ENCODE assay signal across 8 cellular contexts in the genomic region with DNA sequence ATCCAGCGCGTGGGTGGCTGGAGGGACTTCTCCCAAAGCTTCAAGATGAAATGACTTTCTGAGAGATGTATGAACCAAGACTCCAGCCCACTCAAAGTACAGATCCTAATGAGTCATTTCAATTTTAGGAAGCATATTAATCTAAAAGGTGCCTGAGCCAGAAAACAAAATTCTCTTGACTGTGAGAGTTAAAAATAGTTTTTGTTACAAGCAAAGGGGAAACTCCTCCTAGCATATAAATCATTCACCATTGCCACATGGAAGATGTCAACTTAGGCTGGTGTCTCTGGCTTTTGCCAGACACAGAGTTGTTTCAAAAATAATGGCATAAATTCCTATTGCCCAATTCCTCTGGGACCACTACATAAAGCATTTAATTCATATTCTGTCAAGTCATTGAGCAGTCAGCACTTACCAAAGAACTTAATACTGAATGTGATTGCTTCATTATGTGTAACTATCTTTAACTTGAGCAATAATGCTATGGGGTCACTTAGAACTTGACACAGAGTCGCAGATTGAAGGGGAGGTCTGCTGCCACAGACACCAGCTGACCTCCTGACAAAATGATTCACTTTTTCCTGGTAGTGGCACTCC.
DNase-seq lines count a peak whose midpoint lies in the region; ATAC-seq and TF ChIP-seq lines count a peak whose summit lies in the region.

No MANE protein-coding gene starts in this region.

- peak overlapping the region; percentile 20 for H3K4me3 Mint-ChIP-seq in CD8-positive, alpha-beta T cell
- no peak overlapping the region for H3K4me3 Mint-ChIP-seq in stimulated activated naive CD8-positive, alpha-beta T cell treated with anti-CD3 and anti-CD28 coated beads, Interleukin-15, Interleukin-2, amounts not matched to agents 100 ng/mL and 50 ng/mL, for 24 hours

- no peak for DNase-seq in CD8-positive, alpha-beta T cell
- DNase-seq in dorsolateral prefrontal cortex: peak in 6 of 10 donors; percentile 30 to 60 (median 44)
- no peak for DNase-seq in NCI-H1092 (lab: John Stamatoyannopoulos, UW)
- no peak for DNase-seq in DMS153 treated with DMSO at 0.1 percent for 48 hours (lab: John Stamatoyannopoulos, UW; ENCODE audit: unreplicated experiment)
- DNase-seq in HEK293T (ENCODE audit: extremely low spot score): no peak

- intact Hi-C loops in CD8-positive, alpha-beta T cell (cut with DNase I, micrococcal nuclease): no loop called here
- intact Hi-C loops in dorsolateral prefrontal cortex (cut with DNase I): no loop called here

- peaks cover 10% of the 10 kb centered on the region for H3K4me1 Mint-ChIP-seq in CD8-positive, alpha-beta T cell (ENCODE audit: low read depth)
- peaks cover 14% of the 10 kb centered on the region for H3K4me1 Mint-ChIP-seq in stimulated activated naive CD8-positive, alpha-beta T cell treated with anti-CD3 and anti-CD28 coated beads, Interleukin-15, Interleukin-2, amounts not matched to agents 100 ng/mL and 50 ng/mL, for 24 hours (ENCODE audit: low read depth)

- H3K36me3 ChIP-seq in CD8-positive, alpha-beta T cell (ENCODE audit: insufficient read depth, low read length): no peaks in the 10 kb centered on the region

- POLR2A ChIA-PET in CD8-positive, alpha-beta T cell (lab: Charles Lee): interaction anchor here (0.6 kb wide), 1 partner anchor 21 kb away, joined by 5 read pairs; no protein-coding TSS in a partner anchor
- POLR2A ChIA-PET in HEK293T (lab: Yijun Ruan, JAX): no interaction called here

- CTCF ChIA-PET in CD8-positive, alpha-beta T cell (lab: Charles Lee): no interaction called here
- CTCF ChIA-PET in HEK293T (lab: Yijun Ruan, JAX): no interaction called here

- H3K4me1 ChIP-seq in CD8-positive, alpha-beta T cell (ENCODE audit: insufficient read depth, low read length): no peaks in the 10 kb centered on the region

- no peak overlapping the region for H3K27ac ChIP-seq in CD8-positive, alpha-beta T cell (ENCODE audit: low read depth, low read length)
- H3K27ac ChIP-seq in dorsolateral prefrontal cortex: peak overlapping the region in 3 of 59 donors; percentile 4 to 19 (median 13)

- H3K36me3 Mint-ChIP-seq in CD8-positive, alpha-beta T cell: no peaks in the 10 kb centered on the region
- no peaks in the 10 kb centered on the region for H3K36me3 Mint-ChIP-seq in stimulated activated naive CD8-positive, alpha-beta T cell treated with anti-CD3 and anti-CD28 coated beads, Interleukin-15, Interleukin-2, amounts not matched to agents 100 ng/mL and 50 ng/mL, for 24 hours (ENCODE audit: low read depth)

- no peak for ATAC-seq in CD8-positive, alpha-beta T cell
- peak; percentile 39 for ATAC-seq in GM19467 (IDR thresholded peaks at IDR 0.05; ENCODE audit: unreplicated experiment)
- ATAC-seq in HG03521 (IDR thresholded peaks at IDR 0.05; ENCODE audit: unreplicated experiment): peak; percentile 35

- TF ChIP-seq CTCF in CD8-positive, alpha-beta T cell (IDR thresholded peaks at IDR 0.05): no peak
- TF ChIP-seq CTCF in dorsolateral prefrontal cortex (IDR thresholded peaks at IDR 0.05 in 54 of 56, conservative IDR thresholded peaks at IDR 0.05 in 2 of 56; ENCODE audit: low read depth in 1 of 56, partially characterized antibody in 56 of 56): no peak

- H3K27me3 ChIP-seq in CD8-positive, alpha-beta T cell (ENCODE audit: insufficient read depth, low read length): no peaks in the 10 kb centered on the region
- H3K27me3 ChIP-seq in dorsolateral prefrontal cortex: no peaks in the 10 kb centered on the region

- H3K27ac Mint-ChIP-seq in CD8-positive, alpha-beta T cell: no peak overlapping the region
- peak overlapping the region; percentile 49 for H3K27ac Mint-ChIP-seq in stimulated activated naive CD8-positive, alpha-beta T cell treated with anti-CD3 and anti-CD28 coated beads, Interleukin-15, Interleukin-2, amounts not matched to agents 100 ng/mL and 50 ng/mL, for 24 hours

- H3K4me3 ChIP-seq in CD8-positive, alpha-beta T cell (ENCODE audit: low read depth, low read length): no peak overlapping the region
- H3K4me3 ChIP-seq in dorsolateral prefrontal cortex: no peak overlapping the region

- H3K9me3 Mint-ChIP-seq in CD8-positive, alpha-beta T cell: no peaks in the 10 kb centered on the region
- no peaks in the 10 kb centered on the region for H3K9me3 Mint-ChIP-seq in stimulated activated naive CD8-positive, alpha-beta T cell treated with anti-CD3 and anti-CD28 coated beads, Interleukin-15, Interleukin-2, amounts not matched to agents 100 ng/mL and 50 ng/mL, for 24 hours

- no peaks in the 10 kb centered on the region for H3K9me3 ChIP-seq in CD8-positive, alpha-beta T cell (ENCODE audit: low read length)

- peaks cover 3% of the 10 kb centered on the region for H3K27me3 Mint-ChIP-seq in CD8-positive, alpha-beta T cell (ENCODE audit: low read depth)
- H3K27me3 Mint-ChIP-seq in stimulated activated naive CD8-positive, alpha-beta T cell treated with anti-CD3 and anti-CD28 coated beads, Interleukin-15, Interleukin-2, amounts not matched to agents 100 ng/mL and 50 ng/mL, for 24 hours: no peaks in the 10 kb centered on the region

TF ChIP-seq in HEK293T, 16 proteins besides CTCF, POLR2A, EP300 and RAD21:
- no peak for TF ChIP-seq LEF1 (IDR thresholded peaks at IDR 0.05; ENCODE audit: borderline replicate concordance)
- TF ChIP-seq TARDBP (IDR thresholded peaks at IDR 0.05): no peak
- no peak for TF ChIP-seq L3MBTL2 (conservative IDR thresholded peaks at IDR 0.05)
- TF ChIP-seq BHLHE40 (IDR thresholded peaks at IDR 0.05; ENCODE audit: borderline replicate concordance): no peak
- no peak for TF ChIP-seq FOXM1 (IDR thresholded peaks at IDR 0.05; ENCODE audit: borderline replicate concordance)
- TF ChIP-seq ARNT (IDR thresholded peaks at IDR 0.05): no peak
- TF ChIP-seq HDGF (IDR thresholded peaks at IDR 0.05; ENCODE audit: borderline replicate concordance): no peak
- no peak for TF ChIP-seq SP1 (IDR thresholded peaks at IDR 0.05)
- no peak for TF ChIP-seq NFRKB (IDR thresholded peaks at IDR 0.05)
- TF ChIP-seq ELF4 (IDR thresholded peaks at IDR 0.05): no peak
- TF ChIP-seq FOXA1 (IDR thresholded peaks at IDR 0.05): no peak
- no peak for TF ChIP-seq PKNOX1 (IDR thresholded peaks at IDR 0.05)
- TF ChIP-seq ZNF384 (IDR thresholded peaks at IDR 0.05): no peak
- TF ChIP-seq SUZ12 (IDR thresholded peaks at IDR 0.05): no peak
- TF ChIP-seq CTBP1 (IDR thresholded peaks at IDR 0.05; ENCODE audit: borderline replicate concordance): no peak
- TF ChIP-seq FOXK2 (IDR thresholded peaks at IDR 0.05): no peak

Comparison
In these comparisons a context has a peak if more than half of its experiments do, and no peak if none do; other contexts are left out.
1. DNase-seq: peak in dorsolateral prefrontal cortex (6 of 10); none in CD8-positive, alpha-beta T cell (0 of 7), NCI-H1092 (single experiment), DMS153 treated with DMSO at 0.1 percent for 48 hours (single experiment) and HEK293T (single experiment).